Comparison of ENCODE assay signal across 21 cellular contexts in genomic region chr5:95630394-95630917, GRCh38. TPM values are rescaled to one million over a fixed set of nuclear protein-coding genes. Genes with fewer than 3 reads are reported as not detected.
DNase-seq lines count a peak whose midpoint lies in the region; ATAC-seq and TF ChIP-seq lines count a peak whose summit lies in the region.
"Had no signal": no experiment of that assay in that cellular context is flagged by ENCODE, and none has a peak within 500 bp of the region (broad histone marks: within the 10 kb centered on the region; RNA-seq: fewer than 3 reads in every experiment).

No MANE protein-coding gene starts in this region.

- H3K9me3 ChIP-seq in BLaER1 treated with 17β-estradiol and CSF1 and Interleukin-3, amounts not matched to agents 10 nM and 100 nM (replicated peaks in 1 of 11) = peaks cover 0 to 19% (median 10%) of the 10 kb centered on the region in 11 experiments; a peak in 11 of 22 replicates
- no peaks in the 10 kb centered on the region for H3K9me3 ChIP-seq in T-helper 17 cell (ENCODE audit: control insufficient read depth, low read length, poor library complexity, severe bottlenecking)
- no peaks in the 10 kb centered on the region for H3K9me3 ChIP-seq in hepatocyte (ENCODE audit: low read depth)
- H3K9me3 ChIP-seq in OCI-LY7 (ENCODE audit: low read length) = no peaks in the 10 kb centered on the region
- H3K9me3 ChIP-seq: MG63 had no signal

- H2AFZ ChIP-seq in ACC112 (ENCODE audit: low read length, unreplicated experiment) = peak overlapping the region; percentile 72
- no peak overlapping the region for H2AFZ ChIP-seq in hepatocyte
- no peak overlapping the region for H2AFZ ChIP-seq in OCI-LY7 (ENCODE audit: low read length)

- H3K27ac ChIP-seq in ACC112 (ENCODE audit: low read depth, low read length) (peak overlapping the region; percentile 86), hepatocyte (peak overlapping the region; percentile 91), OCI-LY7 (ENCODE audit: low read depth, low read length, poor library complexity, severe bottlenecking) (no peak overlapping the region)
- peak overlapping the region in 3 of 11 experiments; percentile 1 to 33 (median 7); a peak in 1 of 22 replicates for H3K27ac ChIP-seq in BLaER1 treated with 17β-estradiol and CSF1 and Interleukin-3, amounts not matched to agents 10 nM and 100 nM
- H3K27ac ChIP-seq: SK-N-MC had no signal

- H3K36me3 ChIP-seq in ACC112 (ENCODE audit: insufficient read depth, low read length) (no peaks in the 10 kb centered on the region), hepatocyte (replicated peaks; ENCODE audit: insufficient read depth, low read depth) (no peaks in the 10 kb centered on the region), OCI-LY7 (ENCODE audit: insufficient read depth, low read length) (no peaks in the 10 kb centered on the region; the same call in 1 of the 2 replicates)
- H3K36me3 ChIP-seq in BLaER1 treated with 17β-estradiol and CSF1 and Interleukin-3, amounts not matched to agents 10 nM and 100 nM = no peaks in the 10 kb centered on the region
- H3K36me3 ChIP-seq: MG63 had no signal

- no peaks in the 10 kb centered on the region for H3K79me2 ChIP-seq in ACC112 (ENCODE audit: control insufficient read depth, insufficient read depth, low read length, unreplicated experiment)
- H3K79me2 ChIP-seq in hepatocyte = no peaks in the 10 kb centered on the region
- H3K79me2 ChIP-seq in OCI-LY7 (ENCODE audit: insufficient read depth, low read depth, low read length) = no peaks in the 10 kb centered on the region

- H3K36me3 Mint-ChIP-seq in T-helper 17 cell (ENCODE audit: low read depth) (no peaks in the 10 kb centered on the region), natural killer cell (no peaks in the 10 kb centered on the region)
- H3K36me3 Mint-ChIP-seq: CD14-positive monocyte had no signal

- H3K4me1 Mint-ChIP-seq in T-helper 17 cell (peaks cover 18% of the 10 kb centered on the region), natural killer cell (peaks cover 11 to 12% of the 10 kb centered on the region in 2 donors)

- H3K9me2 ChIP-seq in hepatocyte (replicated peaks; ENCODE audit: insufficient read depth) (no peaks in the 10 kb centered on the region), OCI-LY7 (ENCODE audit: insufficient read depth, low read length) (no peaks in the 10 kb centered on the region)

- H3K27ac Mint-ChIP-seq in T-helper 17 cell (peak overlapping the region; percentile 89), natural killer cell (no peak overlapping the region)
- H3K27ac Mint-ChIP-seq: CD14-positive monocyte had no signal

- WGBS in hepatocyte (ENCODE audit: low lambda C conversion rate, missing lambda C conversion rate) = 96% methylated on average over 5 of the region's 5 CpGs

- ATAC-seq in T-helper 17 cell = no peak
- no peak for ATAC-seq in natural killer cell
- no peak for ATAC-seq in HG03039 (IDR thresholded peaks at IDR 0.05; ENCODE audit: unreplicated experiment)
- ATAC-seq in GM18498 (IDR thresholded peaks at IDR 0.05; ENCODE audit: unreplicated experiment) = no peak

- H3K27me3 Mint-ChIP-seq in T-helper 17 cell = no peaks in the 10 kb centered on the region
- peaks cover 0 to 2% of the 10 kb centered on the region in 2 donors for H3K27me3 Mint-ChIP-seq in natural killer cell (ENCODE audit: low read depth in 2 of 2)

- no peak for DNase-seq in T-helper 17 cell
- no peak for DNase-seq in hepatocyte (ENCODE audit: low spot score)
- no peak for DNase-seq in natural killer cell
- no peak for DNase-seq in OCI-LY7 (ENCODE audit: low spot score)
- DNase-seq: COR-L47; H7; Karpas-422; NCI-H1105 treated with DMSO at 0.1 percent for 48 hours; NCI-H1694; NCI-H748 treated with DMSO at 0.1 percent for 48 hours; NK-92 treated with Interleukin-12 subunit alpha and Interleukin-12 subunit beta, amount 100 ng/mL, for 24 hours had no signal

- H3K4me2 ChIP-seq in BLaER1 treated with 17β-estradiol and CSF1 and Interleukin-3, amounts not matched to agents 10 nM and 100 nM = peak overlapping the region in 10 of 11 experiments; percentile 0 to 69 (median 58); a peak in 17 of 22 replicates
- H3K4me2 ChIP-seq in hepatocyte (peak overlapping the region; percentile 3), OCI-LY7 (ENCODE audit: low read length) (no peak overlapping the region)

- H3K4me3 ChIP-seq in ACC112 (ENCODE audit: low read depth, low read length) (no peak overlapping the region), hepatocyte (no peak overlapping the region), OCI-LY7 (ENCODE audit: low read depth, low read length, poor library complexity, severe bottlenecking) (no peak overlapping the region)
- no peak overlapping the region for H3K4me3 ChIP-seq in BLaER1 treated with 17β-estradiol and CSF1 and Interleukin-3, amounts not matched to agents 10 nM and 100 nM
- H3K4me3 ChIP-seq: MG63, SK-N-MC had no signal

- H4K20me1 ChIP-seq in BLaER1 treated with 17β-estradiol and CSF1 and Interleukin-3, amounts not matched to agents 10 nM and 100 nM = no peaks in the 10 kb centered on the region
- H4K20me1 ChIP-seq in hepatocyte (ENCODE audit: insufficient read depth, poor library complexity, severe bottlenecking) (no peaks in the 10 kb centered on the region), OCI-LY7 (ENCODE audit: insufficient read depth, low read length) (no peaks in the 10 kb centered on the region)

- H3K27me3 ChIP-seq in ACC112 (ENCODE audit: insufficient read depth, low read length) = no peaks in the 10 kb centered on the region
- no peaks in the 10 kb centered on the region for H3K27me3 ChIP-seq in BLaER1 treated with 17β-estradiol and CSF1 and Interleukin-3, amounts not matched to agents 10 nM and 100 nM
- H3K27me3 ChIP-seq in hepatocyte = no peaks in the 10 kb centered on the region
- H3K27me3 ChIP-seq: MG63 had no signal

- BruUV-seq in OCI-LY7 (replicated peaks; lab: Mats Ljungman, UMichigan) = no TSS peak

- no peaks in the 10 kb centered on the region for H3K9me3 Mint-ChIP-seq in natural killer cell

- no peak overlapping the region for H3K9ac ChIP-seq in BLaER1 treated with 17β-estradiol and CSF1 and Interleukin-3, amounts not matched to agents 10 nM and 100 nM

- H3K4me1 ChIP-seq in ACC112 (ENCODE audit: control insufficient read depth, insufficient read depth, low read length, unreplicated experiment) (peaks cover 19% of the 10 kb centered on the region), hepatocyte (ENCODE audit: insufficient read depth) (peaks cover 5% of the 10 kb centered on the region), OCI-LY7 (ENCODE audit: insufficient read depth, low read length, poor library complexity, severe bottlenecking) (peaks cover 11% of the 10 kb centered on the region)
- H3K4me1 ChIP-seq in BLaER1 treated with 17β-estradiol and CSF1 and Interleukin-3, amounts not matched to agents 10 nM and 100 nM = peaks cover 17 to 44% (median 36%) of the 10 kb centered on the region in 10 experiments; a peak in 19 of 20 replicates

- H3K4me3 Mint-ChIP-seq in T-helper 17 cell = no peak overlapping the region
- H3K4me3 Mint-ChIP-seq in natural killer cell = no peak overlapping the region
- H3K4me3 Mint-ChIP-seq: CD14-positive monocyte, HFFc6 had no signal

- CTCF ChIA-PET in OCI-LY7 (lab: Charles Lee; ENCODE audit: unreplicated experiment) = no interaction called here

- POLR2A ChIA-PET in OCI-LY7 (lab: Charles Lee) = interaction anchor here (1.8 to 2.2 kb wide), 3 partner anchors 8 to 17 kb away, joined by 5 to 10 read pairs (median 8); partner anchors contain the start of gene RFESD

- intact Hi-C loops in natural killer cell (cut with micrococcal nuclease) (no loop called here), OCI-LY7 (cut with micrococcal nuclease; ENCODE audit: unreplicated experiment) (no loop called here)

- TF ChIP-seq CTCF in hepatocyte (IDR thresholded peaks at IDR 0.05; ENCODE audit: poor library complexity) (no peak), natural killer cell (IDR thresholded peaks at IDR 0.05) (no peak), OCI-LY7 (conservative IDR thresholded peaks at IDR 0.05; ENCODE audit: low read length) (no peak)

RNA-seq across cellular contexts. Expression of gene GPR150, which starts 10.6 kb away (rescaled TPM):
- 1 to 10 TPM; 1.8 to 2.5 TPM for total RNA-seq in T-helper 17 cell
- total RNA-seq in hepatocyte = 0.36 TPM in 1 of 2 replicates, not detected in the other
- polyA plus RNA-seq in hepatocyte = 1.0 and 1.3 TPM in 2 replicates
- total RNA-seq in natural killer cell = under 1 TPM; 0.63 to 0.97 (median 0.89) TPM
- total RNA-seq in OCI-LY7 (2014; rRNA removed; shearing (Covaris generic)) = not detected in 2 replicates
- not detected in 2 replicates for total RNA-seq in OCI-LY7 (2022)
- total RNA-seq: H7, NCI-H460, Right ventricle myocardium inferior had no signal
- polyA plus RNA-seq: CD14-positive monocyte had no signal

RNA-seq across cellular contexts. Expression of gene RFESD, which starts 16.1 kb away (rescaled TPM):
- total RNA-seq in T-helper 17 cell (1 to 10 TPM; 2.8 to 2.9 TPM), hepatocyte (1.6 and 3.6 TPM in 2 replicates), natural killer cell (1 to 10 TPM in 2 of 3 donors, under 1 TPM in 1; 0.96 to 1.5 (median 1.4) TPM), OCI-LY7 (2022) (7.6 and 10.9 TPM in 2 replicates)
- polyA plus RNA-seq in hepatocyte = 2.3 and 3.4 TPM in 2 replicates
- 7.6 and 9.9 TPM in 2 replicates for total RNA-seq in OCI-LY7 (2014; rRNA removed; shearing (Covaris generic))

RNA-seq across cellular contexts. Expression of gene SPATA9, which starts 52.3 kb away (rescaled TPM):
- total RNA-seq in T-helper 17 cell (not detected), hepatocyte (0.33 TPM in 1 of 2 replicates, not detected in the other), natural killer cell (1 to 10 TPM; 1.3 to 2.1 (median 2.0) TPM), OCI-LY7 (2022) (not detected in 2 replicates)
- polyA plus RNA-seq in hepatocyte = 0.17 and 1.2 TPM in 2 replicates
- not detected in 2 replicates for total RNA-seq in OCI-LY7 (2014; rRNA removed; shearing (Covaris generic))
- total RNA-seq: H7, Right ventricle myocardium inferior had no signal
- polyA plus RNA-seq: CD14-positive monocyte had no signal
